ENCODE assay signal across 11 cellular contexts in the genomic region with DNA sequence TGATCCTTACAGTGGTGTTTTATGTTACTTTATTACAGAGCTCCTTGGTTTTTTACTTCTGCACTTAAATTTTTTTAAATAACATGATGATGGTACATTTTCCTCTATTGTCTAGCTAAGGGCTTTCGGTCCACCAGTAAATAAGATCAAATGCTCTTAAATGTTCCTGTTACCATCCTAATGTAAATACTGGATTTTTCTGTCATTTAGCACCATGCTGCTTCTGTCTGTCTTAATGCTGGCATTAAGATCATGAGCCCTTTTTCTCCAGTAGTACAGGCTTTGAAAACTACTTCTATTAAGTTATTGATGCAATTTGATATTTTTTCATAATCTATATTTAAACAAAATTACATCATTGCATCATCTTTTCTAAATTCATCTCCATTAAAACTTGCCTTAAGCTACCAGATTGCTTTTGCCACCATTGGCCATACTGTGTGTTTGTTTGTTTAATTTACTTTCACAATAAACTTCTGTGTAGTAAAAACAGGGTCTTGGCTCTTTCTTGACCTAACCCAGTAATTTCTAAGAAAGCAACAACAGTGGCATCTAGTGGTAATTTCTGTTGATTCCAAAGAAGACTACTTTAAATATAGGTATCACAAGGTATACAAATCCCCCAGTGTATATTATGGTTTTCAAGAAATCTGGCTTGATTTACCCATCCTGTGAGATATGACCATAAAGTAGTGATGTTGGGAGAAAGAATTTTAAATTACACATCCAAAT. TPM values are rescaled to one million over a fixed set of nuclear protein-coding genes. Genes with fewer than 3 reads are reported as not detected.
DNase-seq lines count a peak whose midpoint lies in the region; ATAC-seq and TF ChIP-seq lines count a peak whose summit lies in the region.
"Had no signal": no experiment of that assay in that cellular context is flagged by ENCODE, and none has a peak within 500 bp of the region (broad histone marks: within the 10 kb centered on the region; RNA-seq: fewer than 3 reads in every experiment).

No MANE protein-coding gene starts in this region.

- no peak overlapping the region for H3K4me3 Mint-ChIP-seq in MCF 10A (ENCODE audit: unreplicated experiment)
- H3K4me3 Mint-ChIP-seq: central memory CD8-positive, alpha-beta T cell; stimulated activated naive CD8-positive, alpha-beta T cell treated with anti-CD3 and anti-CD28 coated beads, Interleukin-15, Interleukin-2, amounts not matched to agents 100 ng/mL and 50 ng/mL, for 24 hours had no signal

- CTCF ChIA-PET in MCF 10A (lab: Yijun Ruan, JAX) (interaction anchor here (0.6 to 4.1 kb wide), 32 partner anchors 9 to 1351 kb away, joined by 3 to 45 read pairs (median 4); a partner anchor contains a TSS), OCI-LY7 (lab: Charles Lee; ENCODE audit: unreplicated experiment) (interaction anchor here (0.5 to 1.0 kb wide), 2 partner anchors 55 to 82 kb away, joined by 3 read pairs; no protein-coding TSS in a partner anchor)

- BruUV-seq in MCF 10A (replicated peaks; lab: Mats Ljungman, UMichigan), result no TSS peak
- TSS peak; percentile 57 for BruUV-seq in OCI-LY7 (replicated peaks; lab: Mats Ljungman, UMichigan)

- no peak overlapping the region for H3K27ac ChIP-seq in breast epithelium
- H3K27ac ChIP-seq in OCI-LY7 (ENCODE audit: low read depth, low read length, poor library complexity, severe bottlenecking), result no peak overlapping the region
- no peak overlapping the region for H3K27ac ChIP-seq in thyroid gland

- H3K79me2 ChIP-seq in OCI-LY7 (ENCODE audit: insufficient read depth, low read depth, low read length), result no peaks in the 10 kb centered on the region

- H4K20me1 ChIP-seq in OCI-LY7 (ENCODE audit: insufficient read depth, low read length), result no peaks in the 10 kb centered on the region

- H3K9me3 Mint-ChIP-seq in MCF 10A (ENCODE audit: unreplicated experiment), result no peaks in the 10 kb centered on the region
- H3K9me3 Mint-ChIP-seq: central memory CD8-positive, alpha-beta T cell; stimulated activated naive CD8-positive, alpha-beta T cell treated with anti-CD3 and anti-CD28 coated beads, Interleukin-15, Interleukin-2, amounts not matched to agents 100 ng/mL and 50 ng/mL, for 24 hours had no signal

- H3K4me1 ChIP-seq in breast epithelium, result no peaks in the 10 kb centered on the region
- H3K4me1 ChIP-seq in OCI-LY7 (ENCODE audit: insufficient read depth, low read length, poor library complexity, severe bottlenecking), result no peaks in the 10 kb centered on the region
- peaks cover 9 to 20% of the 10 kb centered on the region in 2 donors for H3K4me1 ChIP-seq in thyroid gland
- peaks cover 13% of the 10 kb centered on the region for H3K4me1 ChIP-seq in mucosa of descending colon (ENCODE audit: low read depth)

- no peaks in the 10 kb centered on the region for H3K27me3 ChIP-seq in breast epithelium
- H3K27me3 ChIP-seq in thyroid gland, result no peaks in the 10 kb centered on the region

- peaks cover 4% of the 10 kb centered on the region for H3K4me1 Mint-ChIP-seq in MCF 10A (ENCODE audit: insufficient read depth, unreplicated experiment)
- H3K4me1 Mint-ChIP-seq: central memory CD8-positive, alpha-beta T cell had no signal

- DNase-seq in MCF 10A (ENCODE audit: unreplicated experiment) (no peak), breast epithelium (ENCODE audit: low spot score in 2 of 2) (no peak), OCI-LY7 (ENCODE audit: low spot score) (peak; percentile 44), erythroblast (lab: John Stamatoyannopoulos, UW) (peak; percentile 36 to 50), superior temporal gyrus (ENCODE audit: extremely low spot score) (peak; percentile 83), thyroid gland (no peak), mucosa of descending colon (no peak), cerebellar nuclear complex (lab: John Stamatoyannopoulos, UW) (no peak)
- DNase-seq: occipital lobe had no signal

- WGBS in thyroid gland, 2 donors, result 95 to 100% methylated on average over 1 of the region's 1 CpG

- H3K36me3 ChIP-seq in breast epithelium (no peaks in the 10 kb centered on the region), OCI-LY7 (ENCODE audit: insufficient read depth, low read length) (peaks cover 41% of the 10 kb centered on the region; the same call in 1 of the 2 replicates), thyroid gland (no peaks in the 10 kb centered on the region), mucosa of descending colon (ENCODE audit: low read depth) (no peaks in the 10 kb centered on the region)

- peak; percentile 24 for TF ChIP-seq CTCF in MCF 10A (IDR thresholded peaks at IDR 0.05; ENCODE audit: unreplicated experiment)
- no peak for TF ChIP-seq CTCF in breast epithelium (IDR thresholded peaks at IDR 0.05)
- peak; percentile 80 for TF ChIP-seq CTCF in OCI-LY7 (conservative IDR thresholded peaks at IDR 0.05; ENCODE audit: low read length)
- peak in 2 of 6 experiments; percentile 16 to 28 for TF ChIP-seq CTCF in thyroid gland (IDR thresholded peaks at IDR 0.05)
- TF ChIP-seq CTCF in mucosa of descending colon (IDR thresholded peaks at IDR 0.05), result no peak

- intact Hi-C loops in MCF 10A (cut with micrococcal nuclease) (loop anchor here (1.0 kb wide), 2 partner anchors 82 to 123 kb away; no protein-coding TSS in a partner anchor), breast epithelium (cut with DNase I; ENCODE audit: low total_unique reads) (no loop called here), OCI-LY7 (cut with micrococcal nuclease; ENCODE audit: unreplicated experiment) (loop anchor here (1.0 to 2.0 kb wide), 2 partner anchors 82 to 123 kb away; no protein-coding TSS in a partner anchor), thyroid gland (cut with DNase I) (loop anchor here (10.0 kb wide), 1 partner anchor 54 kb away; a partner anchor contains a TSS), mucosa of descending colon (cut with DNase I, micrococcal nuclease) (no loop called here)

- no peak for TF ChIP-seq POLR2A in breast epithelium (IDR thresholded peaks at IDR 0.05)
- TF ChIP-seq POLR2A in erythroblast (IDR thresholded peaks at IDR 0.05; ENCODE audit: low read length), result no peak
- TF ChIP-seq POLR2A in thyroid gland (IDR thresholded peaks at IDR 0.05), result no peak

- H3K4me2 ChIP-seq in OCI-LY7 (ENCODE audit: low read length), result no peak overlapping the region

- H3K9me3 ChIP-seq in breast epithelium, result no peaks in the 10 kb centered on the region
- H3K9me3 ChIP-seq in OCI-LY7 (ENCODE audit: low read length), result no peaks in the 10 kb centered on the region
- no peaks in the 10 kb centered on the region for H3K9me3 ChIP-seq in thyroid gland
- H3K9me3 ChIP-seq in mucosa of descending colon, result no peaks in the 10 kb centered on the region

- no peaks in the 10 kb centered on the region for H3K27me3 Mint-ChIP-seq in MCF 10A (ENCODE audit: insufficient read depth, unreplicated experiment)
- H3K27me3 Mint-ChIP-seq: central memory CD8-positive, alpha-beta T cell; stimulated activated naive CD8-positive, alpha-beta T cell treated with anti-CD3 and anti-CD28 coated beads, Interleukin-15, Interleukin-2, amounts not matched to agents 100 ng/mL and 50 ng/mL, for 24 hours had no signal

- peaks cover 18% of the 10 kb centered on the region for H3K36me3 Mint-ChIP-seq in MCF 10A (ENCODE audit: insufficient read depth, unreplicated experiment)

- ATAC-seq in mucosa of descending colon, result no peak

- no peak overlapping the region for H2AFZ ChIP-seq in OCI-LY7 (ENCODE audit: low read length)

- H3K9me2 ChIP-seq in OCI-LY7 (ENCODE audit: insufficient read depth, low read length), result no peaks in the 10 kb centered on the region

- H3K27ac Mint-ChIP-seq in MCF 10A (ENCODE audit: low read depth, unreplicated experiment), result no peak overlapping the region
- H3K27ac Mint-ChIP-seq: stimulated activated naive CD8-positive, alpha-beta T cell treated with anti-CD3 and anti-CD28 coated beads, Interleukin-15, Interleukin-2, amounts not matched to agents 100 ng/mL and 50 ng/mL, for 24 hours had no signal

- H3K4me3 ChIP-seq in breast epithelium (no peak overlapping the region), OCI-LY7 (ENCODE audit: low read depth, low read length, poor library complexity, severe bottlenecking) (no peak overlapping the region), thyroid gland (replicated peaks in 1 of 3) (no peak overlapping the region), mucosa of descending colon (no peak overlapping the region)

- POLR2A ChIA-PET in MCF 10A (lab: Yijun Ruan, JAX), result interaction anchor here (1.0 to 1.4 kb wide), 3 partner anchors 18 to 204 kb away, joined by 3 to 5 read pairs (median 3); no protein-coding TSS in a partner anchor
- POLR2A ChIA-PET in OCI-LY7 (lab: Charles Lee), result interaction anchor here (0.6 to 1.7 kb wide), 4 partner anchors 14 to 71 kb away, joined by 3 to 4 read pairs (median 4); no protein-coding TSS in a partner anchor

RNA-seq across cellular contexts. Expression of a gene that starts 9.0 kb away (rescaled TPM):
- total RNA-seq in MCF 10A (2022), result 13.8 and 14.5 TPM in 2 replicates
- 10 to 100 TPM; 17.8 to 31.8 (median 27.1) TPM for total RNA-seq in breast epithelium
- 12.6 and 16.8 TPM in 2 replicates for total RNA-seq in OCI-LY7 (2014; rRNA removed; shearing (Covaris generic))
- 11.8 and 13.9 TPM in 2 replicates for total RNA-seq in OCI-LY7 (2022)
- 10 to 100 TPM; 11.4 to 18.9 (median 17.5) TPM for total RNA-seq in thyroid gland
- 10 to 100 TPM; 13.3 to 15.7 (median 13.6) TPM for total RNA-seq in mucosa of descending colon

RNA-seq across cellular contexts. Expression of a gene that starts 50.1 kb away (rescaled TPM):
- total RNA-seq in MCF 10A (2022), result 0.84 and 1.9 TPM in 2 replicates
- 10 to 100 TPM in 2 of 3 donors, 1 to 10 TPM in 1; 7.8 to 13.3 (median 11.1) TPM for total RNA-seq in breast epithelium
- total RNA-seq in OCI-LY7 (2014; rRNA removed; shearing (Covaris generic)), result 1.1 and 2.7 TPM in 2 replicates
- 2.7 TPM in 2 replicates for total RNA-seq in OCI-LY7 (2022)
- total RNA-seq in thyroid gland, result 100 to 1,000 TPM in 1 of 4 donors, 10 to 100 TPM in 3; 52.0 to 103 (median 85.7) TPM
- 1 to 10 TPM; 1.5 to 8.4 (median 4.0) TPM for total RNA-seq in mucosa of descending colon

RNA-seq across cellular contexts. Expression of a gene that starts 59.0 kb away (rescaled TPM):
- total RNA-seq in MCF 10A (2022) (12.9 and 13.3 TPM in 2 replicates), breast epithelium (10 to 100 TPM; 35.1 to 42.6 (median 36.4) TPM), OCI-LY7 (2022) (15.4 and 16.7 TPM in 2 replicates), thyroid gland (10 to 100 TPM; 27.0 to 42.2 (median 37.0) TPM), mucosa of descending colon (10 to 100 TPM; 21.0 to 27.4 (median 26.6) TPM)
- 11.3 and 11.6 TPM in 2 replicates for total RNA-seq in OCI-LY7 (2014; rRNA removed; shearing (Covaris generic))

RNA-seq across cellular contexts. Expression of a gene that starts 59.0 kb away (rescaled TPM):
- total RNA-seq in MCF 10A (2022), result 15.9 and 17.2 TPM in 2 replicates
- 10 to 100 TPM; 19.5 to 60.0 (median 40.1) TPM for total RNA-seq in breast epithelium
- 5.8 and 7.3 TPM in 2 replicates for total RNA-seq in OCI-LY7 (2014; rRNA removed; shearing (Covaris generic))
- 10.4 and 12.2 TPM in 2 replicates for total RNA-seq in OCI-LY7 (2022)
- total RNA-seq in thyroid gland, result 10 to 100 TPM; 26.3 to 41.9 (median 35.6) TPM
- total RNA-seq in mucosa of descending colon, result 10 to 100 TPM; 23.3 to 33.8 (median 24.5) TPM

Comparison
In these comparisons a context has a peak if more than half of its experiments do, and no peak if none do; other contexts are left out.
1. CTCF ChIP-seq: peak in MCF 10A (single experiment) and OCI-LY7 (single experiment); none in breast epithelium (0 of 3) and mucosa of descending colon (single experiment).
2. intact Hi-C loops: an anchor here in MCF 10A (1.0 kb wide), OCI-LY7 (1.0 to 2.0 kb wide) and thyroid gland (10.0 kb wide); none called in breast epithelium and mucosa of descending colon.
3. DNase-seq: peak in OCI-LY7 (single experiment), erythroblast (2 of 2) and superior temporal gyrus (single experiment); none in MCF 10A (single experiment), breast epithelium (0 of 2), thyroid gland (0 of 2), mucosa of descending colon (0 of 3) and cerebellar nuclear complex (0 of 2).